Comparison of ENCODE assay signal across 8 cellular contexts in genomic region chr12:124994435-124994975, GRCh38. TPM values are rescaled to one million over a fixed set of nuclear protein-coding genes. Genes with fewer than 3 reads are reported as not detected.
DNase-seq lines count a peak whose midpoint lies in the region; ATAC-seq and TF ChIP-seq lines count a peak whose summit lies in the region.

No MANE protein-coding gene starts in this region.

- H3K27me3 ChIP-seq in RWPE2 (ENCODE audit: insufficient read depth, poor library complexity, severe bottlenecking) (no peaks in the 10 kb centered on the region), endodermal cell (ENCODE audit: control insufficient read depth, insufficient read depth, low read length, poor library complexity, severe bottlenecking) (no peaks in the 10 kb centered on the region)

- H3K36me3 Mint-ChIP-seq in endodermal cell (ENCODE audit: low read depth) (peaks cover 3% of the 10 kb centered on the region), neural crest cell (ENCODE audit: low read depth) (peaks cover 4% of the 10 kb centered on the region)

- H3K27ac Mint-ChIP-seq in endodermal cell (peak overlapping the region; percentile 75), neural crest cell (ENCODE audit: unreplicated experiment) (peak overlapping the region; percentile 93)

- H3K27ac ChIP-seq in RWPE2 (ENCODE audit: poor library complexity, severe bottlenecking) (peak overlapping the region; percentile 68), endodermal cell (ENCODE audit: low read depth, low read length) (no peak overlapping the region)

- H3K4me1 Mint-ChIP-seq in endodermal cell: peaks cover 10% of the 10 kb centered on the region
- peaks cover 29% of the 10 kb centered on the region for H3K4me1 Mint-ChIP-seq in neural crest cell

- H3K4me3 ChIP-seq in HFF-Myc (replicated peaks; ENCODE audit: low read depth, low read length) (peak overlapping the region; percentile 76), RWPE2 (ENCODE audit: severe bottlenecking) (peak overlapping the region; percentile 99), endodermal cell (ENCODE audit: low read length) (peak overlapping the region; percentile 87)

- H3K36me3 ChIP-seq in RWPE2 (ENCODE audit: low read depth): no peaks in the 10 kb centered on the region; the same call in 1 of the 2 replicates
- H3K36me3 ChIP-seq in endodermal cell (ENCODE audit: control insufficient read depth, insufficient read depth, low read length): no peaks in the 10 kb centered on the region

- H3K9me3 ChIP-seq in RWPE2 (ENCODE audit: severe bottlenecking) (no peaks in the 10 kb centered on the region), endodermal cell (ENCODE audit: control insufficient read depth, low read length) (no peaks in the 10 kb centered on the region)

- H3K9me3 Mint-ChIP-seq in endodermal cell: no peaks in the 10 kb centered on the region
- H3K9me3 Mint-ChIP-seq in neural crest cell: peaks cover 2% of the 10 kb centered on the region

- H3K27me3 Mint-ChIP-seq in endodermal cell (ENCODE audit: insufficient read depth) (no peaks in the 10 kb centered on the region), neural crest cell (ENCODE audit: low read depth) (peaks cover 3% of the 10 kb centered on the region)

- H3K4me1 ChIP-seq in RWPE2 (ENCODE audit: insufficient read depth, poor library complexity, severe bottlenecking) (peaks cover 7% of the 10 kb centered on the region), endodermal cell (ENCODE audit: control insufficient read depth, insufficient read depth, low read length) (no peaks in the 10 kb centered on the region)

- no peak for TF ChIP-seq CTCF in HFF-Myc (IDR thresholded peaks at IDR 0.05; ENCODE audit: low read depth, low read length, missing control alignments)
- TF ChIP-seq CTCF in RWPE2 (IDR thresholded peaks at IDR 0.05; ENCODE audit: poor library complexity, severe bottlenecking): no peak
- TF ChIP-seq CTCF in endodermal cell (conservative IDR thresholded peaks at IDR 0.05): no peak
- no peak for TF ChIP-seq CTCF in neural crest cell (conservative IDR thresholded peaks at IDR 0.05)

- H3K9ac ChIP-seq in endodermal cell (ENCODE audit: extremely low read depth, low read length, poor library complexity, severe bottlenecking): peak overlapping the region; percentile 36

- DNase-seq in ELR (ENCODE audit: low read depth) (peak; percentile 15), HFF-Myc (ENCODE audit: extremely low read depth, low read depth) (no peak), RWPE2 (ENCODE audit: low spot score) (no peak), endodermal cell (peak; percentile 77), neural crest cell (ENCODE audit: low read depth, low spot score) (no peak), NCI-H2171 (lab: John Stamatoyannopoulos, UW) (no peak), mesenteric fat pad (ENCODE audit: low spot score) (no peak)
- no peak for DNase-seq in stimulated activated CD4-positive, alpha-beta T cell treated with anti-CD3 and anti-CD28 coated beads, Interleukin-1b, Interleukin-23, amount 100 ng/mL, for 48 hours

- peak; percentile 31; the same call in 2 of the 3 replicates for ATAC-seq in RWPE2 (ENCODE audit: low read depth)

- 2 to 6% methylated on average over 11 to 15 of the region's 15 CpGs for WGBS in endodermal cell (ENCODE audit: insufficient coverage in 1 of 2, insufficient read length in 1 of 2), 2 experiments

- peak overlapping the region; percentile 83 for H3K4me3 Mint-ChIP-seq in endodermal cell
- H3K4me3 Mint-ChIP-seq in neural crest cell: peak overlapping the region; percentile 95

RNA-seq across cellular contexts. Expression of gene BRI3BP, which starts 1.1 kb away (rescaled TPM):
- total RNA-seq in endodermal cell: 10 to 100 TPM; 10.5 to 16.0 TPM
- polyA plus RNA-seq in endodermal cell (2013, experiment 1 of 2): 6.6 TPM
- 7.0 TPM for polyA plus RNA-seq in endodermal cell (2013, experiment 2 of 2)
- total RNA-seq in neural crest cell: 18.6 and 19.0 TPM in 2 replicates
- total RNA-seq in mesenteric fat pad: 4.5 TPM

RNA-seq across cellular contexts. Expression of gene DHX37, which starts 5.6 kb away (rescaled TPM):
- total RNA-seq in endodermal cell (10 to 100 TPM; 16.6 to 22.8 TPM), neural crest cell (24.9 and 25.5 TPM in 2 replicates), mesenteric fat pad (23.8 TPM)
- polyA plus RNA-seq in endodermal cell (2013, experiment 1 of 2): 9.2 TPM
- polyA plus RNA-seq in endodermal cell (2013, experiment 2 of 2): 8.9 TPM

Comparison
In these comparisons a context has a peak if more than half of its experiments do, and no peak if none do; other contexts are left out.
1. DNase-seq: peak in ELR (single experiment) and endodermal cell (single experiment); none in HFF-Myc (single experiment), RWPE2 (single experiment), neural crest cell (single experiment), stimulated activated CD4-positive, alpha-beta T cell treated with anti-CD3 and anti-CD28 coated beads, Interleukin-1b, Interleukin-23, amount 100 ng/mL, for 48 hours (single experiment), NCI-H2171 (single experiment) and mesenteric fat pad (single experiment).
2. Peak in every context shown above with its lines, with median percentiles within 50 percentile points of each other: H3K4me3 ChIP-seq.